In the genomic region with DNA sequence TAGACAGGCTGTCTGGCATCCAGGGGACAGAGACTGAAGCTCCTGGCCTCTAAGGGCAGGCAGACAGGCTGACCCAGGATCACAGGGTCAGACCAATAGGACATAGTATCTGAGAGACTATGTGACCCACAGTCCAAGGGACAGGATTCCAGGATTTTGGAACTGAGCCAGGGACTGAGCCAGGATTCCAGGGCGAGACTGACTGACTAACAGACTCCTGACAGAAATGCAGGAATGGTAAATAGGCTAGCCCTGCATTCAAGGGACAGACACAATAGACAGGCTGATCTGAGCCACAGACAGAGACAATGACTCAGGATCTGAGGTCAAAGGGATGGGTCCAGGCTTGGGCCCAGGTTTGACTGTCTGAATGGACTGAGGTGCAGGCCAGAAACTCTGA, we compare ENCODE assay signal across 20 cellular contexts. TPM values are rescaled to one million over a fixed set of nuclear protein-coding genes. Genes with fewer than 3 reads are reported as not detected.
DNase-seq lines count a peak whose midpoint lies in the region; ATAC-seq and TF ChIP-seq lines count a peak whose summit lies in the region.
"Had no signal": no experiment of that assay in that cellular context is flagged by ENCODE, and none has a peak within 500 bp of the region (broad histone marks: within the 10 kb centered on the region; RNA-seq: fewer than 3 reads in every experiment).

No MANE protein-coding gene starts in this region.

- in situ Hi-C loops in GM13977 (cut with MboI; ENCODE audit: low pct_unique_long_range_greater_than_20kb, low sequenced_read_pairs, unreplicated experiment): no loop called here

- no peak overlapping the region for H3K4me3 ChIP-seq in SK-N-SH (ENCODE audit: low read depth in 2 of 2, low read length in 1 of 2)
- H3K4me3 ChIP-seq: left lung, tibial nerve had no signal

- no peak for TF ChIP-seq RAD21 in SK-N-SH (IDR thresholded peaks at IDR 0.05; ENCODE audit: low read length)

- peaks cover 0 to 8% of the 10 kb centered on the region in 2 experiments; a peak in 1 of 4 replicates for H3K4me1 ChIP-seq in SK-N-SH (ENCODE audit: control insufficient read depth in 1 of 2, insufficient read depth in 2 of 2, low read depth in 1 of 2, low read length in 1 of 2)
- H3K4me1 ChIP-seq: left lung, tibial nerve had no signal

- TF ChIP-seq EP300 in SK-N-SH (IDR thresholded peaks at IDR 0.05; ENCODE audit: borderline replicate concordance in 1 of 2, low read depth in 1 of 2, low read length in 1 of 2): no peak

- WGBS in SK-N-SH (ENCODE audit: low lambda C conversion rate): 40% methylated on average over 1 of the region's 1 CpG

- H3K9me3 ChIP-seq in SK-N-SH: no peaks in the 10 kb centered on the region
- H3K9me3 ChIP-seq: left lung, tibial nerve had no signal

- H3F3A ChIP-seq in SK-N-SH (replicated peaks; ENCODE audit: insufficient read depth): no peaks in the 10 kb centered on the region

- peak; percentile 27 for DNase-seq in GM03348 (ENCODE audit: low spot score)
- DNase-seq in NCI-H69 (lab: John Stamatoyannopoulos, UW): peak; percentile 45
- peak; percentile 64 for DNase-seq in dermis blood vessel endothelial cell
- DNase-seq in lung microvascular endothelial cell (ENCODE audit: low read depth in 2 of 2): peak; percentile 54 to 77
- no peak for DNase-seq in GM13977 (ENCODE audit: low spot score)
- DNase-seq in SK-N-SH: no peak
- DNase-seq in Right ventricle myocardium superior: no peak
- no peak for DNase-seq in NCI-H1092 (lab: John Stamatoyannopoulos, UW)
- DNase-seq: activated CD4-positive, CD25-positive, alpha-beta regulatory T cell; activated CD8-positive, alpha-beta memory T cell treated with anti-CD3 and anti-CD28 coated beads, Interleukin-2, amount 50 U/mL, for 4 hours; activated naive CD4-positive, alpha-beta T cell treated with anti-CD3 and anti-CD28 coated beads, Interleukin-2, amount 50 U/mL, for 16 hours; C1 segment of cervical spinal cord; caudate nucleus; left lung; NCI-H1105 treated with DMSO at 0.1 percent for 48 hours; NCI-H345; OCI-M1; stimulated activated CD4-positive, alpha-beta T cell treated with anti-CD3 and anti-CD28 coated beads, Interleukin-4, amount 100 ng/mL, for 1 hour; T-cell had no signal

- no peaks in the 10 kb centered on the region for H4K20me1 ChIP-seq in SK-N-SH (ENCODE audit: insufficient read depth)

- no peak for TF ChIP-seq CTCF in GM13977 (IDR thresholded peaks at IDR 0.05; ENCODE audit: extremely low read depth, insufficient read depth, missing control alignments)
- no peak for TF ChIP-seq CTCF in SK-N-SH (IDR thresholded peaks at IDR 0.05)

- H3K36me3 ChIP-seq in SK-N-SH (replicated peaks in 1 of 2; ENCODE audit: control insufficient read depth in 1 of 2, insufficient read depth in 2 of 2, low read length in 1 of 2): no peaks in the 10 kb centered on the region
- H3K36me3 ChIP-seq: left lung, tibial nerve had no signal

- H3K27ac ChIP-seq in SK-N-SH (ENCODE audit: low read depth in 2 of 2, low read length in 1 of 2): no peak overlapping the region
- H3K27ac ChIP-seq: left lung, tibial nerve had no signal

- no peaks in the 10 kb centered on the region; the same call in 1 of the 2 replicates for H3K27me3 ChIP-seq in SK-N-SH (ENCODE audit: insufficient read depth)
- H3K27me3 ChIP-seq: left lung, tibial nerve had no signal

- no peak overlapping the region for H2AFZ ChIP-seq in SK-N-SH (ENCODE audit: low read depth)

- no peak overlapping the region for H3K9ac ChIP-seq in SK-N-SH

- intact Hi-C loops in Right ventricle myocardium superior (cut with DNase I): no loop called here

- CTCF ChIA-PET in SK-N-SH (lab: Yijun Ruan, JAX): no interaction called here

- no peaks in the 10 kb centered on the region for H3K79me2 ChIP-seq in SK-N-SH (ENCODE audit: insufficient read depth)

- no peak overlapping the region for H3K4me2 ChIP-seq in SK-N-SH

- POLR2A ChIA-PET in SK-N-SH (lab: Yijun Ruan, JAX): no interaction called here

- ATAC-seq in Right ventricle myocardium superior (ENCODE audit: poor library complexity): no peak
- ATAC-seq: left lung, T-cell had no signal

- H3K9me2 ChIP-seq in SK-N-SH: no peaks in the 10 kb centered on the region

TF ChIP-seq in SK-N-SH, 30 proteins besides CTCF, POLR2A, EP300 and RAD21:
- TF ChIP-seq, protein P1, sequence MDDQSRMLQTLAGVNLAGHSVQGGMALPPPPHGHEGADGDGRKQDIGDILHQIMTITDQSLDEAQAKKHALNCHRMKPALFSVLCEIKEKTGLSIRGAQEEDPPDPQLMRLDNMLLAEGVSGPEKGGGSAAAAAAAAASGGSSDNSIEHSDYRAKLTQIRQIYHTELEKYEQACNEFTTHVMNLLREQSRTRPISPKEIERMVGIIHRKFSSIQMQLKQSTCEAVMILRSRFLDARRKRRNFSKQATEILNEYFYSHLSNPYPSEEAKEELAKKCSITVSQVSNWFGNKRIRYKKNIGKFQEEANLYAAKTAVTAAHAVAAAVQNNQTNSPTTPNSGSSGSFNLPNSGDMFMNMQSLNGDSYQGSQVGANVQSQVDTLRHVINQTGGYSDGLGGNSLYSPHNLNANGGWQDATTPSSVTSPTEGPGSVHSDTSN (IDR thresholded peaks at IDR 0.05): no peak
- TF ChIP-seq NRF1 (IDR thresholded peaks at IDR 0.05; ENCODE audit: low read depth, low read length): no peak
- TF ChIP-seq SIN3A (IDR thresholded peaks at IDR 0.05; ENCODE audit: borderline replicate concordance, low read depth, low read length): no peak
- TF ChIP-seq TAF1 (IDR thresholded peaks at IDR 0.05; ENCODE audit: borderline replicate concordance, low read depth, low read length): no peak
- TF ChIP-seq, protein P2, sequence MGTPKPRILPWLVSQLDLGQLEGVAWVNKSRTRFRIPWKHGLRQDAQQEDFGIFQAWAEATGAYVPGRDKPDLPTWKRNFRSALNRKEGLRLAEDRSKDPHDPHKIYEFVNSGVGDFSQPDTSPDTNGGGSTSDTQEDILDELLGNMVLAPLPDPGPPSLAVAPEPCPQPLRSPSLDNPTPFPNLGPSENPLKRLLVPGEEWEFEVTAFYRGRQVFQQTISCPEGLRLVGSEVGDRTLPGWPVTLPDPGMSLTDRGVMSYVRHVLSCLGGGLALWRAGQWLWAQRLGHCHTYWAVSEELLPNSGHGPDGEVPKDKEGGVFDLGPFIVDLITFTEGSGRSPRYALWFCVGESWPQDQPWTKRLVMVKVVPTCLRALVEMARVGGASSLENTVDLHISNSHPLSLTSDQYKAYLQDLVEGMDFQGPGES (IDR thresholded peaks at IDR 0.05; ENCODE audit: low read depth, low read length): no peak
- TF ChIP-seq YY1 (IDR thresholded peaks at IDR 0.05; ENCODE audit: low read depth): no peak
- TF ChIP-seq NFIC (IDR thresholded peaks at IDR 0.05; ENCODE audit: borderline replicate concordance): no peak
- TF ChIP-seq RFX5 (IDR thresholded peaks at IDR 0.05; ENCODE audit: low read length): no peak
- no peak for TF ChIP-seq POLR2AphosphoS5 (IDR thresholded peaks at IDR 0.05; ENCODE audit: low read depth, low read length)
- TF ChIP-seq, protein P3, sequence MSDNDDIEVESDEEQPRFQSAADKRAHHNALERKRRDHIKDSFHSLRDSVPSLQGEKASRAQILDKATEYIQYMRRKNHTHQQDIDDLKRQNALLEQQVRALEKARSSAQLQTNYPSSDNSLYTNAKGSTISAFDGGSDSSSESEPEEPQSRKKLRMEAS (IDR thresholded peaks at IDR 0.05; ENCODE audit: low read depth): no peak
- TF ChIP-seq RCOR1 (IDR thresholded peaks at IDR 0.05; ENCODE audit: low read length): no peak
- no peak for TF ChIP-seq FOSL2 (IDR thresholded peaks at IDR 0.05; ENCODE audit: borderline replicate concordance, low read depth)
- TF ChIP-seq, protein P4, sequence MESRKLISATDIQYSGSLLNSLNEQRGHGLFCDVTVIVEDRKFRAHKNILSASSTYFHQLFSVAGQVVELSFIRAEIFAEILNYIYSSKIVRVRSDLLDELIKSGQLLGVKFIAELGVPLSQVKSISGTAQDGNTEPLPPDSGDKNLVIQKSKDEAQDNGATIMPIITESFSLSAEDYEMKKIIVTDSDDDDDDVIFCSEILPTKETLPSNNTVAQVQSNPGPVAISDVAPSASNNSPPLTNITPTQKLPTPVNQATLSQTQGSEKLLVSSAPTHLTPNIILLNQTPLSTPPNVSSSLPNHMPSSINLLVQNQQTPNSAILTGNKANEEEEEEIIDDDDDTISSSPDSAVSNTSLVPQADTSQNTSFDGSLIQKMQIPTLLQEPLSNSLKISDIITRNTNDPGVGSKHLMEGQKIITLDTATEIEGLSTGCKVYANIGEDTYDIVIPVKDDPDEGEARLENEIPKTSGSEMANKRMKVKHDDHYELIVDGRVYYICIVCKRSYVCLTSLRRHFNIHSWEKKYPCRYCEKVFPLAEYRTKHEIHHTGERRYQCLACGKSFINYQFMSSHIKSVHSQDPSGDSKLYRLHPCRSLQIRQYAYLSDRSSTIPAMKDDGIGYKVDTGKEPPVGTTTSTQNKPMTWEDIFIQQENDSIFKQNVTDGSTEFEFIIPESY (IDR thresholded peaks at IDR 0.05; ENCODE audit: borderline replicate concordance, low read depth): no peak
- TF ChIP-seq GATA2 (CRISPR knock-in tag; IDR thresholded peaks at IDR 0.05): no peak
- TF ChIP-seq SMC3 (IDR thresholded peaks at IDR 0.05; ENCODE audit: low read depth, low read length): no peak
- no peak for TF ChIP-seq MXI1 (IDR thresholded peaks at IDR 0.05; ENCODE audit: low read depth, low read length)
- no peak for TF ChIP-seq TCF12 (IDR thresholded peaks at IDR 0.05)
- TF ChIP-seq GABPA (IDR thresholded peaks at IDR 0.05; ENCODE audit: low read depth): no peak
TF ChIP-seq in SK-N-SH: peak in this region for 0.

RNA-seq across cellular contexts. Expression of a gene that starts 19.8 kb away (rescaled TPM):
- total RNA-seq in dermis blood vessel endothelial cell (under 0.01 TPM in 1 of 2 replicates, not detected in the other), lung microvascular endothelial cell (under 0.01 TPM in 1 of 2 replicates, not detected in the other), Right ventricle myocardium superior (not detected)
- polyA plus RNA-seq in SK-N-SH (2012; rRNA removed): 0.02 and 0.10 TPM in 2 replicates
- polyA plus RNA-seq in SK-N-SH (2012; cell fraction: cytosol; rRNA removed): 0.04 and 0.14 TPM in 2 replicates
- polyA plus RNA-seq in SK-N-SH (2012; cell fraction: nucleus; rRNA removed): 0.18 and 0.22 TPM in 2 replicates
- total RNA-seq: T-cell, tibial nerve had no signal

RNA-seq across cellular contexts. Expression of a gene that starts 22.5 kb away (rescaled TPM):
- total RNA-seq in dermis blood vessel endothelial cell (31.1 and 35.5 TPM in 2 replicates), lung microvascular endothelial cell (16.3 and 24.2 TPM in 2 replicates), Right ventricle myocardium superior (8.5 TPM)
- not detected in 2 replicates for polyA plus RNA-seq in SK-N-SH (2012; rRNA removed)
- polyA plus RNA-seq in SK-N-SH (2012; cell fraction: cytosol; rRNA removed): 0.01 TPM in 2 replicates
- polyA plus RNA-seq in SK-N-SH (2012; cell fraction: nucleus; rRNA removed): not detected in 2 replicates
- total RNA-seq: T-cell had no signal

RNA-seq across cellular contexts. Expression of a gene that starts 35.9 kb away (rescaled TPM):
- total RNA-seq in dermis blood vessel endothelial cell (4.4 and 5.2 TPM in 2 replicates), lung microvascular endothelial cell (4.6 TPM in 2 replicates), Right ventricle myocardium superior (11.1 TPM)
- polyA plus RNA-seq in SK-N-SH (2012; rRNA removed): 18.9 and 19.7 TPM in 2 replicates
- 19.6 and 20.8 TPM in 2 replicates for polyA plus RNA-seq in SK-N-SH (2012; cell fraction: cytosol; rRNA removed)
- polyA plus RNA-seq in SK-N-SH (2012; cell fraction: nucleus; rRNA removed): 10.8 and 13.0 TPM in 2 replicates

Comparison
In these comparisons a context has a peak if more than half of its experiments do, and no peak if none do; other contexts are left out.
1. DNase-seq: peak in GM03348 (single experiment), NCI-H69 (single experiment), dermis blood vessel endothelial cell (single experiment) and lung microvascular endothelial cell (2 of 2); none in GM13977 (single experiment), SK-N-SH (single experiment), Right ventricle myocardium superior (single experiment) and NCI-H1092 (single experiment).